ENCODE assay signal across 8 cellular contexts in genomic region chr15:25620466-25620865, GRCh38.
"Had no signal": no experiment of that assay in that cellular context is flagged by ENCODE, and none has a peak within 500 bp of the region (broad histone marks: within the 10 kb centered on the region; RNA-seq: fewer than 3 reads in every experiment).

No MANE protein-coding gene starts in this region.

- DNase-seq: GDM1, GF-D8 had no signal

- H3K4me3 ChIP-seq: GM12878 had no signal

- ATAC-seq: GM12878 had no signal

- FAIRE-seq: G401.6, GM12878, GM12891, GM12892, GM18507, GM19239 had no signal
